ENCODE assay signal across 38 cellular contexts in genomic region chr20:60427516-60427915, GRCh38.
"Had no signal": no experiment of that assay in that cellular context is flagged by ENCODE, and none has a peak within 500 bp of the region (broad histone marks: within the 10 kb centered on the region; RNA-seq: fewer than 3 reads in every experiment).

No MANE protein-coding gene starts in this region.

- H3K9me3 ChIP-seq: adrenal gland, ascending aorta, body of pancreas, breast epithelium had no signal

- H3K4me3 ChIP-seq: adrenal gland, ascending aorta, body of pancreas, breast epithelium, cardiac muscle cell had no signal

- H3K27me3 Mint-ChIP-seq: activated naive CD4-positive, alpha-beta T cell treated with anti-CD3 and anti-CD28 coated beads, Interleukin-2, amount 50 U/mL, for 24 hours; activated naive CD8-positive, alpha-beta T cell; activated naive CD8-positive, alpha-beta T cell treated with anti-CD3 and anti-CD28 coated beads for 36 hours; activated naive CD8-positive, alpha-beta T cell treated with anti-CD3 and anti-CD28 coated beads, Interleukin-2, amount 10 ng/mL, durations not matched to agents 7 days and 5 days; central memory CD8-positive, alpha-beta T cell had no signal

- DNase-seq: activated effector memory CD4-positive, alpha-beta T cell treated with anti-CD3 and anti-CD28 coated beads, Interleukin-2, amount 50 U/mL, for 16 hours; activated effector memory CD4-positive, alpha-beta T cell treated with Interleukin-2 at 50 U/mL for 16 hours; activated gamma-delta T cell; activated gamma-delta T cell treated with Interleukin-2 at 50 U/mL for 16 hours; activated naive CD4-positive, alpha-beta T cell; activated naive CD4-positive, alpha-beta T cell treated with anti-CD3 and anti-CD28 coated beads for 36 hours; activated naive CD4-positive, alpha-beta T cell treated with anti-CD3 and anti-CD28 coated beads, Interleukin-2, amount 10 ng/mL, durations not matched to agents 7 days and 5 days; activated naive CD4-positive, alpha-beta T cell treated with anti-CD3 and anti-CD28 coated beads, Interleukin-2, amount 50 U/mL, for 16 hours; activated naive CD4-positive, alpha-beta T cell treated with Interleukin-2 at 50 U/mL for 16 hours; activated naive CD8-positive, alpha-beta T cell treated with anti-CD3 and anti-CD28 coated beads for 36 hours; activated naive CD8-positive, alpha-beta T cell treated with anti-CD3 and anti-CD28 coated beads, Interleukin-2, amount 10 ng/mL, durations not matched to agents 7 days and 5 days; activated naive CD8-positive, alpha-beta T cell treated with anti-CD3 and anti-CD28 coated beads, Interleukin-2, amount 50 U/mL, for 24 hours; activated T-cell treated with anti-CD3 and anti-CD28 coated beads, Interleukin-2, amount 50 U/mL, for 1 hour; activated T-cell treated with anti-CD3 and anti-CD28 coated beads, Interleukin-2, amount 50 U/mL, for 24 hours; activated T-cell treated with anti-CD3 and anti-CD28 coated beads, Interleukin-2, amount 50 U/mL, for 4 hours; activated T-cell treated with anti-CD3 and anti-CD28 coated beads, Interleukin-2, amount 50 U/mL, for 48 hours; activated T-cell treated with anti-CD3 and anti-CD28 coated beads, Interleukin-2, amount 50 U/mL, for 72 hours; adrenal gland; amniotic stem cell; amygdala; anterior cingulate cortex; aorta; body of pancreas; brain microvascular endothelial cell; caudate nucleus; central memory CD4-positive, alpha-beta T cell; cerebellar nuclear complex had no signal

- H3K27ac Mint-ChIP-seq: activated naive CD4-positive, alpha-beta T cell treated with anti-CD3 and anti-CD28 coated beads for 36 hours; activated naive CD4-positive, alpha-beta T cell treated with anti-CD3 and anti-CD28 coated beads, Interleukin-2, amount 10 ng/mL, durations not matched to agents 7 days and 5 days; activated naive CD4-positive, alpha-beta T cell treated with anti-CD3 and anti-CD28 coated beads, Interleukin-2, amount 50 U/mL, for 24 hours; activated naive CD4-positive, alpha-beta T cell treated with anti-CD3 and anti-CD28 coated beads, Interleukin-2, amount 50 U/mL, for 72 hours; activated naive CD8-positive, alpha-beta T cell; activated naive CD8-positive, alpha-beta T cell treated with anti-CD3 and anti-CD28 coated beads for 36 hours; activated naive CD8-positive, alpha-beta T cell treated with anti-CD3 and anti-CD28 coated beads, Interleukin-2, amount 10 ng/mL, durations not matched to agents 7 days and 5 days; activated naive CD8-positive, alpha-beta T cell treated with anti-CD3 and anti-CD28 coated beads, Interleukin-2, amount 50 U/mL, for 24 hours; activated T-cell treated with anti-CD3 and anti-CD28 coated beads, Interleukin-2, amount 50 U/mL, for 24 hours; activated T-cell treated with anti-CD3 and anti-CD28 coated beads, Interleukin-2, amount 50 U/mL, for 72 hours; activated T-helper 1 cell treated with anti-CD3 and anti-CD28 coated beads, Interleukin-12 subunit alpha, Interleukin-12 subunit beta, Interleukin-2, Interleukin-4 antibody, amounts not matched to agents 30 ng/mL and 10 ng/mL and 1 ng/mL, durations not matched to agents 14 hours and 24 hours and 36 hours; activated T-helper 17 cell treated with anti-CD3 and anti-CD28 coated beads, Interleukin-2, amount 50 U/mL, for 72 hours; activated T-helper 2 cell treated with anti-CD3 and anti-CD28 coated beads, Interferon-gamma antibody, Interleukin-2, Interleukin-4, amounts not matched to agents 10 μg/mL and 5 μg/mL and 100 μg/mL, durations not matched to agents 14 hours and 24 hours and 36 hours; brain had no signal

- H3K36me3 Mint-ChIP-seq: activated naive CD4-positive, alpha-beta T cell treated with anti-CD3 and anti-CD28 coated beads, Interleukin-2, amount 10 ng/mL, durations not matched to agents 7 days and 5 days; activated naive CD4-positive, alpha-beta T cell treated with anti-CD3 and anti-CD28 coated beads, Interleukin-2, amount 50 U/mL, for 24 hours; activated naive CD4-positive, alpha-beta T cell treated with anti-CD3 and anti-CD28 coated beads, Interleukin-2, amount 50 U/mL, for 72 hours; activated naive CD8-positive, alpha-beta T cell; activated naive CD8-positive, alpha-beta T cell treated with anti-CD3 and anti-CD28 coated beads for 36 hours; activated naive CD8-positive, alpha-beta T cell treated with anti-CD3 and anti-CD28 coated beads, Interleukin-2, amount 10 ng/mL, durations not matched to agents 7 days and 5 days; brain had no signal

- H3K4me3 Mint-ChIP-seq: activated naive CD4-positive, alpha-beta T cell treated with anti-CD3 and anti-CD28 coated beads for 36 hours; activated naive CD4-positive, alpha-beta T cell treated with anti-CD3 and anti-CD28 coated beads, Interleukin-2, amount 10 ng/mL, durations not matched to agents 7 days and 5 days; activated naive CD4-positive, alpha-beta T cell treated with anti-CD3 and anti-CD28 coated beads, Interleukin-2, amount 50 U/mL, for 24 hours; activated naive CD8-positive, alpha-beta T cell; activated naive CD8-positive, alpha-beta T cell treated with anti-CD3 and anti-CD28 coated beads for 36 hours; activated naive CD8-positive, alpha-beta T cell treated with anti-CD3 and anti-CD28 coated beads, Interleukin-2, amount 10 ng/mL, durations not matched to agents 7 days and 5 days; activated naive CD8-positive, alpha-beta T cell treated with anti-CD3 and anti-CD28 coated beads, Interleukin-2, amount 50 U/mL, for 24 hours; activated T-cell treated with anti-CD3 and anti-CD28 coated beads, Interleukin-2, amount 50 U/mL, for 24 hours; activated T-cell treated with anti-CD3 and anti-CD28 coated beads, Interleukin-2, amount 50 U/mL, for 4 hours; activated T-cell treated with anti-CD3 and anti-CD28 coated beads, Interleukin-2, amount 50 U/mL, for 72 hours; activated T-helper 1 cell treated with anti-CD3 and anti-CD28 coated beads, Interleukin-12 subunit alpha, Interleukin-12 subunit beta, Interleukin-2, Interleukin-4 antibody, amounts not matched to agents 30 ng/mL and 10 ng/mL and 1 ng/mL, durations not matched to agents 14 hours and 24 hours and 36 hours; activated T-helper 17 cell treated with anti-CD3 and anti-CD28 coated beads, Interleukin-2, amount 50 U/mL, for 72 hours; brain; central memory CD8-positive, alpha-beta T cell had no signal

- H3K27me3 ChIP-seq: adrenal gland, ascending aorta, body of pancreas, brain microvascular endothelial cell, breast epithelium, cardiac muscle cell had no signal

- H3K36me3 ChIP-seq: adrenal gland, ascending aorta, brain microvascular endothelial cell, breast epithelium, cardiac muscle cell had no signal

- H3K4me1 Mint-ChIP-seq: activated naive CD4-positive, alpha-beta T cell treated with anti-CD3 and anti-CD28 coated beads, Interleukin-2, amount 10 ng/mL, durations not matched to agents 7 days and 5 days; activated naive CD4-positive, alpha-beta T cell treated with anti-CD3 and anti-CD28 coated beads, Interleukin-2, amount 50 U/mL, for 24 hours; activated naive CD8-positive, alpha-beta T cell treated with anti-CD3 and anti-CD28 coated beads for 36 hours; activated naive CD8-positive, alpha-beta T cell treated with anti-CD3 and anti-CD28 coated beads, Interleukin-2, amount 10 ng/mL, durations not matched to agents 7 days and 5 days; activated naive CD8-positive, alpha-beta T cell treated with anti-CD3 and anti-CD28 coated beads, Interleukin-2, amount 50 U/mL, for 24 hours; activated T-helper 17 cell treated with anti-CD3 and anti-CD28 coated beads, Interleukin-2, amount 50 U/mL, for 72 hours; central memory CD8-positive, alpha-beta T cell had no signal

- ATAC-seq: activated naive CD4-positive, alpha-beta T cell treated with anti-CD3 and anti-CD28 coated beads, Interleukin-2, amount 50 U/mL, for 72 hours; activated naive CD8-positive, alpha-beta T cell treated with anti-CD3 and anti-CD28 coated beads, Interleukin-2, amount 50 U/mL, for 24 hours; activated T-cell treated with anti-CD3 and anti-CD28 coated beads, Interleukin-2, amount 50 U/mL, for 4 hours; activated T-cell treated with anti-CD3 and anti-CD28 coated beads, Interleukin-2, amount 50 U/mL, for 72 hours; activated T-helper 17 cell treated with anti-CD3 and anti-CD28 coated beads, Interleukin-2, amount 50 U/mL, for 72 hours; body of pancreas had no signal

- H3K4me1 ChIP-seq: adrenal gland, ascending aorta, body of pancreas, breast epithelium had no signal

- H3K27ac ChIP-seq: adrenal gland, ascending aorta, body of pancreas, brain microvascular endothelial cell, breast epithelium, cardiac muscle cell had no signal

- H3K9me3 Mint-ChIP-seq: activated naive CD4-positive, alpha-beta T cell treated with anti-CD3 and anti-CD28 coated beads for 36 hours; activated naive CD4-positive, alpha-beta T cell treated with anti-CD3 and anti-CD28 coated beads, Interleukin-2, amount 10 ng/mL, durations not matched to agents 7 days and 5 days; activated naive CD4-positive, alpha-beta T cell treated with anti-CD3 and anti-CD28 coated beads, Interleukin-2, amount 50 U/mL, for 24 hours; activated naive CD4-positive, alpha-beta T cell treated with anti-CD3 and anti-CD28 coated beads, Interleukin-2, amount 50 U/mL, for 72 hours; activated naive CD8-positive, alpha-beta T cell treated with anti-CD3 and anti-CD28 coated beads for 36 hours; activated naive CD8-positive, alpha-beta T cell treated with anti-CD3 and anti-CD28 coated beads, Interleukin-2, amount 10 ng/mL, durations not matched to agents 7 days and 5 days; activated naive CD8-positive, alpha-beta T cell treated with anti-CD3 and anti-CD28 coated beads, Interleukin-2, amount 50 U/mL, for 24 hours; activated T-cell treated with anti-CD3 and anti-CD28 coated beads, Interleukin-2, amount 50 U/mL, for 24 hours; activated T-cell treated with anti-CD3 and anti-CD28 coated beads, Interleukin-2, amount 50 U/mL, for 4 hours; activated T-cell treated with anti-CD3 and anti-CD28 coated beads, Interleukin-2, amount 50 U/mL, for 72 hours; activated T-helper 1 cell treated with anti-CD3 and anti-CD28 coated beads, Interleukin-12 subunit alpha, Interleukin-12 subunit beta, Interleukin-2, Interleukin-4 antibody, amounts not matched to agents 30 ng/mL and 10 ng/mL and 1 ng/mL, durations not matched to agents 14 hours and 24 hours and 36 hours; activated T-helper 17 cell treated with anti-CD3 and anti-CD28 coated beads, Interleukin-2, amount 50 U/mL, for 72 hours; activated T-helper 2 cell treated with anti-CD3 and anti-CD28 coated beads, Interferon-gamma antibody, Interleukin-2, Interleukin-4, amounts not matched to agents 10 μg/mL and 5 μg/mL and 100 μg/mL, durations not matched to agents 14 hours and 24 hours and 36 hours; central memory CD8-positive, alpha-beta T cell had no signal
